In the genomic region with DNA sequence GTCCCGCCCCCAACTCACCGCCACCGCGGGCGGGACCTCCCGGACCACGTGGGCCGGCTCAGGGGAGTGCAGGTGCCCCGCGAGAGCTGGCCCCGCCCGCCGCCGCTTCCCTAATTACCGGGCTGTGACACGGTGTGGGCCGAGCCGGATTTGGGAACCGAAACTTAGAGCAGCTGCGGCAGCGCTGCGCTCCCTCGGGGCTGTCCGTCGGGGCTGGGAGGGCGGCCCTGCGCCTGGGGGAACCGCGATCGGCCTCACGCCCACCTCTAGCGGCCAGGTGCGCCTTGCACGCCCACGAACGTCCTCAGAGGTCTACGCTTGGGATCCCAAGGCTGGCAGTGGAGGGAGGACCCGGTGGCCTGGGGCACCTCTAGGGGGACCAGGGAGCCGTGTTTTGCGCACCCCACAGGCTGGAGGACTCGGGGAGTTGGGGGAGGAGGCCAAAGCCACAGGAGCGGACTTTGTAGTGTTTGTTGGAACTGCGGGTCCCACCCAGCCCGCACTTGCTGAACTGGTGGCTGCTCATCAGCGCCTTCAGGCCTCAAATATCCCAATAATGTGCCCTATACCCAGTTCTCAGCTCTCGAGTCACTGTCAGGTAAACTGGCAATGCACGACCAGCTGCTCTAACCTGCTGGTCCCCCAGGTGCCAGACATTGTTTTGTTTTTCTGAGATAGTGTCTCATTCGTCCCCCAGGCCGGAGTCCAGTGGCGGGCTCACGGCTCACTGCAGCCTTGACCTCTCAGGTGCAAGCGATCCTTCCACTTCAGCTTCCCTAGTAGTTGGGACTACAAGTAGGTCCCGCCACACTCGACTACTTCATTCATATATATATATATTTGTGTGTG, we compare ENCODE assay signal across 8 cellular contexts. TPM values are rescaled to one million over a fixed set of nuclear protein-coding genes. Genes with fewer than 3 reads are reported as not detected.
A peak's percentile ranks its signal among the peaks of the same experiment; 100 is the strongest.
DNase-seq lines count a peak whose midpoint lies in the region; ATAC-seq, FAIRE-seq and TF ChIP-seq lines count a peak whose summit lies in the region.

No MANE protein-coding gene starts in this region.

- RAD21 ChIA-PET in GM12878 (lab: Charles Lee; ENCODE audit: unreplicated experiment) = interaction anchor here (1.0 to 2.1 kb wide), 6 partner anchors 10 to 128 kb away, joined by 3 to 33 read pairs (median 7); no protein-coding TSS in a partner anchor

- CTCF ChIA-PET in GM12878 (lab: Yijun Ruan, JAX) = interaction anchor here (0.5 to 2.8 kb wide), 11 partner anchors 7 to 130 kb away, joined by 3 to 16 read pairs (median 3); no protein-coding TSS in a partner anchor

- peak; percentile 73 for TF ChIP-seq POLR2A in GM12878 (IDR thresholded peaks at IDR 0.05; ENCODE audit: low read depth, low read length)

- peak; percentile 95 for FAIRE-seq in GM12878 (lab: Jason Lieb, UNC)

- peaks cover 46% of the 10 kb centered on the region for H3K4me1 Mint-ChIP-seq in T-helper 17 cell

- intact Hi-C loops in GM12878 (cut with micrococcal nuclease; ENCODE audit: unreplicated experiment) = loop anchor here (5.0 kb wide), 1 partner anchor 113 kb away; a partner anchor contains a TSS

- H3K4me3 ChIP-seq in GM06990 (replicated peaks; ENCODE audit: low read depth, low read length) = peak overlapping the region; percentile 92
- H3K4me3 ChIP-seq in Karpas-422 (ENCODE audit: low read length) = peak overlapping the region; percentile 97
- H3K4me3 ChIP-seq in GM12878 = peak overlapping the region; percentile 63; the same call in 1 of the 2 replicates

- no peaks in the 10 kb centered on the region for H3K9me2 ChIP-seq in Karpas-422 (replicated peaks; ENCODE audit: insufficient read depth, low read length)

- H3K4me2 ChIP-seq in Karpas-422 (ENCODE audit: low read depth, low read length, poor library complexity, severe bottlenecking) (peak overlapping the region; percentile 74), GM12878 (ENCODE audit: control insufficient read depth, insufficient read depth) (peak overlapping the region; percentile 98)

- POLR2A ChIA-PET in GM12878 (lab: Charles Lee) = interaction anchor here (0.7 to 2.8 kb wide), 8 partner anchors 11 to 130 kb away, joined by 3 to 14 read pairs (median 4); no protein-coding TSS in a partner anchor

- DNase-seq in GM06990 (ENCODE audit: extremely low read depth, insufficient read length) (peak; percentile 99), Karpas-422 (peak; percentile 99), T-helper 17 cell (peak; percentile 59 to 83 (median 82)), GM12878 (ENCODE audit: low read depth, low spot score) (peak; percentile 81), islet precursor cell (peak; percentile 91), NCI-H774 (lab: John Stamatoyannopoulos, UW) (no peak)
- DNase-seq in stimulated activated CD4-positive, alpha-beta T cell treated with anti-CD3 and anti-CD28 coated beads, Interleukin-15, amount 100 ng/mL, for 48 hours (ENCODE audit: low read depth in 2 of 2) = peak; percentile 62 to 63

- H3K27me3 ChIP-seq in GM06990 (replicated peaks; ENCODE audit: control insufficient read depth, insufficient read depth, low read length) (no peaks in the 10 kb centered on the region), Karpas-422 (ENCODE audit: low read length) (no peaks in the 10 kb centered on the region), GM12878 (replicated peaks in 1 of 2; ENCODE audit: control insufficient read depth in 2 of 2, insufficient read depth in 2 of 2, low read length in 1 of 2) (no peaks in the 10 kb centered on the region)

- peak; percentile 20; the same call in 1 of the 2 replicates for TF ChIP-seq RAD21 in GM12878 (IDR thresholded peaks at IDR 0.05; ENCODE audit: insufficient read depth, low read depth, low read length)

- peak; percentile 52 for TF ChIP-seq CTCF in GM06990 (IDR thresholded peaks at IDR 0.05; ENCODE audit: insufficient read depth, low read length, poor library complexity, severe bottlenecking)
- TF ChIP-seq CTCF in GM12878 (IDR thresholded peaks at IDR 0.05 in 2 of 3, conservative IDR thresholded peaks at IDR 0.05 in 1 of 3; ENCODE audit: control insufficient read depth in 2 of 3, extremely low read depth in 1 of 3, insufficient read depth in 1 of 3, low read depth in 3 of 3, low read length in 3 of 3) = peak; percentile 30 to 54 (median 46); a peak in 5 of 6 replicates

- SMC1A ChIA-PET in GM12878 (lab: Charles Lee; ENCODE audit: uncharacterized antibody, unreplicated experiment) = interaction anchor here (1.0 to 2.3 kb wide), 9 partner anchors 20 to 127 kb away, joined by 3 to 12 read pairs (median 5); no protein-coding TSS in a partner anchor

- H3K36me3 Mint-ChIP-seq in T-helper 17 cell (ENCODE audit: low read depth) = no peaks in the 10 kb centered on the region

- no peak overlapping the region for H2AFZ ChIP-seq in Karpas-422 (ENCODE audit: low read length)
- peak overlapping the region; percentile 47 for H2AFZ ChIP-seq in GM12878 (ENCODE audit: control insufficient read depth, low read depth, low read length)

- peak; percentile 69 to 87; a peak in 3 of 4 replicates for TF ChIP-seq EP300 in GM12878 (IDR thresholded peaks at IDR 0.05; ENCODE audit: borderline replicate concordance in 1 of 2, control insufficient read depth in 1 of 2, low read depth in 2 of 2, low read length in 2 of 2)

- no peaks in the 10 kb centered on the region for H3K27me3 Mint-ChIP-seq in T-helper 17 cell

- H3K9me3 ChIP-seq in Karpas-422 (ENCODE audit: low read length) (no peaks in the 10 kb centered on the region), T-helper 17 cell (ENCODE audit: control insufficient read depth, low read length, poor library complexity, severe bottlenecking) (no peaks in the 10 kb centered on the region), GM12878 (replicated peaks; ENCODE audit: control insufficient read depth, insufficient read depth, low read length) (no peaks in the 10 kb centered on the region)

- H3K9ac ChIP-seq in Karpas-422 (ENCODE audit: low read length) = peak overlapping the region; percentile 100
- peak overlapping the region; percentile 97 for H3K9ac ChIP-seq in GM12878 (ENCODE audit: control insufficient read depth, insufficient read depth, low read length)

- H3K27ac Mint-ChIP-seq in T-helper 17 cell = peak overlapping the region; percentile 91

- H3K4me1 ChIP-seq in Karpas-422 (ENCODE audit: low read length) (peaks cover 75% of the 10 kb centered on the region), GM12878 (ENCODE audit: control insufficient read depth, insufficient read depth, low read length) (peaks cover 56% of the 10 kb centered on the region)

- H3K36me3 ChIP-seq in GM06990 (ENCODE audit: control insufficient read depth, insufficient read depth, low read length) = no peaks in the 10 kb centered on the region; the same call in 1 of the 2 replicates
- peaks cover 25% of the 10 kb centered on the region for H3K36me3 ChIP-seq in Karpas-422 (ENCODE audit: insufficient read depth, low read length)
- H3K36me3 ChIP-seq in GM12878 (ENCODE audit: control insufficient read depth in 2 of 2, insufficient read depth in 2 of 2, low read length in 1 of 2) = no peaks in the 10 kb centered on the region; a peak in 1 of 4 replicates

- peaks cover 18% of the 10 kb centered on the region; the same call in 1 of the 2 replicates for H4K20me1 ChIP-seq in Karpas-422 (ENCODE audit: insufficient read depth, low read depth, low read length)
- no peaks in the 10 kb centered on the region for H4K20me1 ChIP-seq in GM12878 (ENCODE audit: control insufficient read depth, insufficient read depth)

- ATAC-seq in GM21737 (IDR thresholded peaks at IDR 0.05; ENCODE audit: unreplicated experiment) (peak; percentile 57), T-helper 17 cell (peak; percentile 75), GM12878 (peak; percentile 76)

- in situ Hi-C loops in GM12878 (cut with MboI) = no loop called here

- TSS peak; percentile 76 for BruUV-seq in GM12878 (replicated peaks; lab: Mats Ljungman, UMichigan)

- peaks cover 41% of the 10 kb centered on the region for H3K79me2 ChIP-seq in Karpas-422 (ENCODE audit: low read length)
- peaks cover 40% of the 10 kb centered on the region for H3K79me2 ChIP-seq in GM12878 (ENCODE audit: control insufficient read depth, insufficient read depth, low read length)

- WGBS in GM12878 (ENCODE audit: insufficient coverage, insufficient replicate concordance, low lambda C conversion rate, missing lambda C conversion rate) = 2% methylated on average over 36 of the region's 54 CpGs

- peak overlapping the region; percentile 98 for H3K27ac ChIP-seq in Karpas-422 (ENCODE audit: low read length)
- H3K27ac ChIP-seq in GM12878 (ENCODE audit: control insufficient read depth, insufficient read depth) = peak overlapping the region; percentile 98

- peak overlapping the region; percentile 86 for H3K4me3 Mint-ChIP-seq in T-helper 17 cell

RNA-seq across cellular contexts. Expression of a gene that starts 0.8 kb away (rescaled TPM):
- total RNA-seq in Karpas-422 (2014; rRNA removed; shearing (Covaris generic); ENCODE audit: low replicate concordance) = 44.3 and 80.3 TPM in 2 replicates
- total RNA-seq in T-helper 17 cell (10 to 100 TPM; 54.8 to 61.5 TPM), GM12878 (2014; rRNA removed) (46.5 and 49.1 TPM in 2 replicates), GM12878 (2014; rRNA removed; fragmentation: Illumina TruSeq; extraction: Trizol) (27.0 and 30.2 TPM in 2 replicates), GM12878 (2021) (78.7 and 93.2 TPM in 2 replicates)
- 113 and 124 TPM in 2 replicates for total RNA-seq in GM12878 (2013; cell fraction: nucleolus; rRNA removed)
- polyA plus RNA-seq in GM12878 (2011; ENCODE audit: low read depth) = 36.7 TPM
- polyA plus RNA-seq in GM12878 (2011; rRNA removed) (48.7 and 62.6 TPM in 2 replicates), GM12878 (2014; fragmentation: Illumina TruSeq; extraction: Trizol) (10.6 and 32.9 TPM in 2 replicates), GM12878 (2014; fragmentation: Nextera tagmentation; extraction: Ambion mirVana) (1 to 10 TPM; 1.1 to 3.6 TPM), GM12878 (2014; rRNA removed) (70.8 and 75.2 TPM in 2 replicates), GM12878 (2016; fragmentation: Nextera tagmentation; extraction: Ambion mirVana) (10 to 100 TPM; 44.6 to 60.6 TPM)
- 72.7 and 78.2 TPM in 2 replicates for polyA plus RNA-seq in GM12878 (2011; cell fraction: cytosol; rRNA removed)
- 242 and 315 TPM in 2 replicates for polyA plus RNA-seq in GM12878 (2011; cell fraction: nucleus; rRNA removed)
- 42.3 and 46.1 TPM in 2 replicates for polyA plus RNA-seq in GM12878 (2012)
- polyA minus RNA-seq in GM12878 (2011; rRNA and poly(A)+ RNA removed) = 21.1 and 51.6 TPM in 2 replicates
- polyA minus RNA-seq in GM12878 (2011; cell fraction: cytosol; rRNA and poly(A)+ RNA removed) = 29.9 and 30.3 TPM in 2 replicates
- 39.2 and 54.4 TPM in 2 replicates for polyA minus RNA-seq in GM12878 (2011; cell fraction: nucleus; rRNA and poly(A)+ RNA removed)

RNA-seq across cellular contexts. Expression of a gene that starts 54.9 kb away (rescaled TPM):
- 26.2 and 39.6 TPM in 2 replicates for total RNA-seq in Karpas-422 (2014; rRNA removed; shearing (Covaris generic); ENCODE audit: low replicate concordance)
- 100 to 1,000 TPM; 218 to 232 TPM for total RNA-seq in T-helper 17 cell
- 45.6 and 46.9 TPM in 2 replicates for total RNA-seq in GM12878 (2013; cell fraction: nucleolus; rRNA removed)
- total RNA-seq in GM12878 (2014; rRNA removed) = 19.3 and 29.4 TPM in 2 replicates
- 20.1 and 22.0 TPM in 2 replicates for total RNA-seq in GM12878 (2014; rRNA removed; fragmentation: Illumina TruSeq; extraction: Trizol)
- 37.0 and 46.0 TPM in 2 replicates for total RNA-seq in GM12878 (2021)
- 32.2 TPM for polyA plus RNA-seq in GM12878 (2011; ENCODE audit: low read depth)
- 3.6 and 7.4 TPM in 2 replicates for polyA plus RNA-seq in GM12878 (2011; rRNA removed)
- 10.7 and 16.9 TPM in 2 replicates for polyA plus RNA-seq in GM12878 (2011; cell fraction: cytosol; rRNA removed)
- polyA plus RNA-seq in GM12878 (2011; cell fraction: nucleus; rRNA removed) = 166 and 242 TPM in 2 replicates
- polyA plus RNA-seq in GM12878 (2012) = 30.6 and 44.2 TPM in 2 replicates
- polyA plus RNA-seq in GM12878 (2014; fragmentation: Illumina TruSeq; extraction: Trizol) = 20.1 and 30.0 TPM in 2 replicates
- polyA plus RNA-seq in GM12878 (2014; fragmentation: Nextera tagmentation; extraction: Ambion mirVana) = 1 to 10 TPM; 5.1 to 9.0 TPM
- 37.4 and 52.0 TPM in 2 replicates for polyA plus RNA-seq in GM12878 (2014; rRNA removed)
- polyA plus RNA-seq in GM12878 (2016; fragmentation: Nextera tagmentation; extraction: Ambion mirVana) = 10 to 100 TPM; 24.0 to 27.8 TPM
- polyA minus RNA-seq in GM12878 (2011; rRNA and poly(A)+ RNA removed) = 9.1 and 11.0 TPM in 2 replicates
- 69.0 and 71.3 TPM in 2 replicates for polyA minus RNA-seq in GM12878 (2011; cell fraction: cytosol; rRNA and poly(A)+ RNA removed)
- polyA minus RNA-seq in GM12878 (2011; cell fraction: nucleus; rRNA and poly(A)+ RNA removed) = 23.5 and 39.3 TPM in 2 replicates
